Comparison of ENCODE assay signal across 30 cellular contexts in genomic region chr2:27734305-27734704, GRCh38. TPM values are rescaled to one million over a fixed set of nuclear protein-coding genes. Genes with fewer than 3 reads are reported as not detected.
DNase-seq lines count a peak whose midpoint lies in the region; ATAC-seq and TF ChIP-seq lines count a peak whose summit lies in the region.
"Had no signal": no experiment of that assay in that cellular context is flagged by ENCODE, and none has a peak within 500 bp of the region (broad histone marks: within the 10 kb centered on the region; RNA-seq: fewer than 3 reads in every experiment).

No MANE protein-coding gene starts in this region.

- H3K4me3 Mint-ChIP-seq in endodermal cell (peak overlapping the region; percentile 58), natural killer cell (peak overlapping the region; percentile 71)
- H3K4me3 Mint-ChIP-seq in CD4-positive, alpha-beta memory T cell = peak overlapping the region in 4 of 8 donors; percentile 1 to 78 (median 70)

- intact Hi-C loops in left ventricle myocardium inferior (cut with micrococcal nuclease) (no loop called here), right cardiac atrium (cut with DNase I) (loop anchor here in 1 of 4 donors (10.0 kb wide), 1 partner anchor 310 kb away; no protein-coding TSS in a partner anchor), natural killer cell (cut with micrococcal nuclease) (no loop called here)
- intact Hi-C loops in CD4-positive, alpha-beta memory T cell (cut with micrococcal nuclease) = no loop called here

- H3K27ac Mint-ChIP-seq in endodermal cell (no peak overlapping the region), natural killer cell (no peak overlapping the region)
- H3K27ac Mint-ChIP-seq in CD4-positive, alpha-beta memory T cell = no peak overlapping the region
- H3K27ac Mint-ChIP-seq: activated CD8-positive, alpha-beta T cell treated with anti-CD3 and anti-CD28 coated beads, Interleukin-2, amount 10 ng/mL, durations not matched to agents 7 days and 5 days; effector memory CD8-positive, alpha-beta T cell; T-helper 17 cell had no signal

- POLR2A ChIA-PET in CD4-positive, alpha-beta memory T cell (lab: Charles Lee; ENCODE audit: partially characterized antibody) = no interaction called here

- WGBS in right cardiac atrium = 89% methylated on average over 1 of the region's 1 CpG
- 100% methylated on average over 1 of the region's 1 CpG; no CpG with 5 or more reads in 1 of the 2 experiments for WGBS in endodermal cell (ENCODE audit: insufficient coverage in 1 of 2, insufficient read length in 1 of 2), 2 experiments

- DNase-seq in left ventricle myocardium inferior (no peak), right cardiac atrium (no peak), endodermal cell (no peak), natural killer cell (no peak), NCI-H2171 treated with DMSO at 0.1 percent for 48 hours (lab: John Stamatoyannopoulos, UW) (no peak)
- no peak for DNase-seq in stimulated activated naive CD4-positive, alpha-beta T cell (lab: John Stamatoyannopoulos, UW)
- no peak for DNase-seq in CD4-positive, alpha-beta memory T cell
- DNase-seq: ACHN; activated CD8-positive, alpha-beta T cell treated with anti-CD3 and anti-CD28 coated beads, Interleukin-2, amount 10 ng/mL, durations not matched to agents 7 days and 5 days; activated effector memory CD4-positive, alpha-beta T cell treated with anti-CD3 and anti-CD28 coated beads, Interleukin-2, amount 50 U/mL, for 16 hours; activated naive CD8-positive, alpha-beta T cell treated with anti-CD3 and anti-CD28 coated beads, Interleukin-2, amount 50 U/mL, for 24 hours; caudate nucleus; COR-L47; DMS53; effector memory CD8-positive, alpha-beta T cell; islet precursor cell; left ventricle myocardium superior; naive B cell; NCI-H1417 treated with DMSO at 0.1 percent for 48 hours; NCI-H2081; NCI-H226; NCI-H526 treated with DMSO at 0.1 percent for 48 hours; NK-92 treated with Interleukin-12 subunit alpha and Interleukin-12 subunit beta, amount 100 ng/mL, for 24 hours; PC-3; SK-N-SH; stimulated activated CD4-positive, alpha-beta T cell treated with anti-CD3 and anti-CD28 coated beads, Interleukin-1b, Interleukin-23, amount 100 ng/mL, for 48 hours; T-helper 17 cell had no signal

- H3K9ac ChIP-seq in endodermal cell (ENCODE audit: extremely low read depth, low read length, poor library complexity, severe bottlenecking) = no peak overlapping the region
- H3K9ac ChIP-seq: parathyroid adenoma, SK-N-SH had no signal

- H3K4me1 ChIP-seq in left ventricle myocardium inferior (peaks cover 65% of the 10 kb centered on the region), right cardiac atrium (ENCODE audit: control insufficient read depth, insufficient read depth, low read length) (peaks cover 11% of the 10 kb centered on the region), endodermal cell (ENCODE audit: control insufficient read depth, insufficient read depth, low read length) (no peaks in the 10 kb centered on the region)
- H3K4me1 ChIP-seq in CD4-positive, alpha-beta memory T cell (ENCODE audit: insufficient read depth, low read length) = peaks cover 6% of the 10 kb centered on the region

- peaks cover 11% of the 10 kb centered on the region for H3K4me1 Mint-ChIP-seq in endodermal cell
- peaks cover 5 to 8% of the 10 kb centered on the region in 2 donors for H3K4me1 Mint-ChIP-seq in natural killer cell
- H3K4me1 Mint-ChIP-seq in CD4-positive, alpha-beta memory T cell = peaks cover 3 to 14% (median 9%) of the 10 kb centered on the region in 4 donors

- H3K36me3 Mint-ChIP-seq in endodermal cell (ENCODE audit: low read depth) (no peaks in the 10 kb centered on the region), natural killer cell (no peaks in the 10 kb centered on the region)
- no peaks in the 10 kb centered on the region for H3K36me3 Mint-ChIP-seq in CD4-positive, alpha-beta memory T cell

- H3K9me3 Mint-ChIP-seq in endodermal cell = peaks cover 3% of the 10 kb centered on the region
- H3K9me3 Mint-ChIP-seq in natural killer cell = no peaks in the 10 kb centered on the region
- no peaks in the 10 kb centered on the region for H3K9me3 Mint-ChIP-seq in CD4-positive, alpha-beta memory T cell
- H3K9me3 Mint-ChIP-seq: activated naive CD8-positive, alpha-beta T cell treated with anti-CD3 and anti-CD28 coated beads, Interleukin-2, amount 50 U/mL, for 24 hours; effector memory CD8-positive, alpha-beta T cell had no signal

- H3K27me3 Mint-ChIP-seq in endodermal cell (ENCODE audit: insufficient read depth) (peaks cover 3% of the 10 kb centered on the region), natural killer cell (ENCODE audit: low read depth in 2 of 2) (peaks cover 0 to 7% of the 10 kb centered on the region in 2 donors)
- no peaks in the 10 kb centered on the region for H3K27me3 Mint-ChIP-seq in CD4-positive, alpha-beta memory T cell
- H3K27me3 Mint-ChIP-seq: stimulated activated naive CD8-positive, alpha-beta T cell treated with anti-CD3 and anti-CD28 coated beads, Interleukin-15, Interleukin-2, amounts not matched to agents 100 ng/mL and 50 ng/mL, for 24 hours had no signal

- H3K9me3 ChIP-seq in left ventricle myocardium inferior (replicated peaks) (no peaks in the 10 kb centered on the region), right cardiac atrium (ENCODE audit: control insufficient read depth, low read length) (no peaks in the 10 kb centered on the region), endodermal cell (ENCODE audit: control insufficient read depth, low read length) (no peaks in the 10 kb centered on the region)
- no peaks in the 10 kb centered on the region for H3K9me3 ChIP-seq in CD4-positive, alpha-beta memory T cell (ENCODE audit: control insufficient read depth in 1 of 2, low read length in 2 of 2)
- H3K9me3 ChIP-seq: SK-N-SH had no signal

- H3K27me3 ChIP-seq in left ventricle myocardium inferior (ENCODE audit: low read depth) (no peaks in the 10 kb centered on the region), right cardiac atrium (ENCODE audit: control insufficient read depth, insufficient read depth) (no peaks in the 10 kb centered on the region), endodermal cell (ENCODE audit: control insufficient read depth, insufficient read depth, low read length, poor library complexity, severe bottlenecking) (no peaks in the 10 kb centered on the region)
- no peaks in the 10 kb centered on the region for H3K27me3 ChIP-seq in CD4-positive, alpha-beta memory T cell (ENCODE audit: insufficient read depth, low read length)

- no peak for TF ChIP-seq CTCF in left ventricle myocardium inferior (IDR thresholded peaks at IDR 0.05; ENCODE audit: borderline replicate concordance)
- TF ChIP-seq CTCF in endodermal cell (conservative IDR thresholded peaks at IDR 0.05) = no peak
- no peak for TF ChIP-seq CTCF in natural killer cell (IDR thresholded peaks at IDR 0.05)

- CTCF ChIA-PET in CD4-positive, alpha-beta memory T cell (lab: Charles Lee; ENCODE audit: partially characterized antibody) = no interaction called here

- H3K27ac ChIP-seq in left ventricle myocardium inferior (replicated peaks) (peak overlapping the region; percentile 89), right cardiac atrium (ENCODE audit: low read length) (no peak overlapping the region), endodermal cell (ENCODE audit: low read depth, low read length) (no peak overlapping the region)
- no peak overlapping the region for H3K27ac ChIP-seq in CD4-positive, alpha-beta memory T cell (ENCODE audit: low read depth, low read length)

- H3K4me3 ChIP-seq in left ventricle myocardium inferior = no peak overlapping the region
- no peak overlapping the region for H3K4me3 ChIP-seq in right cardiac atrium (ENCODE audit: low read length)
- no peak overlapping the region for H3K4me3 ChIP-seq in endodermal cell (ENCODE audit: low read length)
- H3K4me3 ChIP-seq in CD4-positive, alpha-beta memory T cell (ENCODE audit: low read length in 2 of 2) = no peak overlapping the region

- no peaks in the 10 kb centered on the region for H3K36me3 ChIP-seq in left ventricle myocardium inferior
- H3K36me3 ChIP-seq in endodermal cell (ENCODE audit: control insufficient read depth, insufficient read depth, low read length) = no peaks in the 10 kb centered on the region
- H3K36me3 ChIP-seq in CD4-positive, alpha-beta memory T cell (ENCODE audit: insufficient read depth, low read length) = no peaks in the 10 kb centered on the region

- no peak for ATAC-seq in right cardiac atrium
- ATAC-seq in natural killer cell = no peak
- ATAC-seq: activated CD8-positive, alpha-beta T cell treated with anti-CD3 and anti-CD28 coated beads, Interleukin-2, amount 10 ng/mL, durations not matched to agents 7 days and 5 days; activated naive CD8-positive, alpha-beta T cell treated with anti-CD3 and anti-CD28 coated beads, Interleukin-2, amount 50 U/mL, for 24 hours; effector memory CD8-positive, alpha-beta T cell; PC-3; Right ventricle myocardium inferior; T-helper 17 cell had no signal

RNA-seq across cellular contexts. Expression of gene MRPL33, which starts 37.2 kb away (rescaled TPM):
- total RNA-seq in left ventricle myocardium inferior = 390 TPM
- total RNA-seq in right cardiac atrium = 100 to 1,000 TPM; 242 to 308 (median 274) TPM
- polyA plus RNA-seq in right cardiac atrium = 596 TPM
- 10 to 100 TPM; 69.5 to 80.6 TPM for total RNA-seq in endodermal cell
- polyA plus RNA-seq in endodermal cell (2013, experiment 1 of 2) = 111 TPM
- polyA plus RNA-seq in endodermal cell (2013, experiment 2 of 2) = 118 TPM
- total RNA-seq in natural killer cell = 10 to 100 TPM; 21.5 to 28.5 (median 27.3) TPM
- total RNA-seq in CD4-positive, alpha-beta memory T cell = 10 to 100 TPM; 36.2 to 43.4 TPM
- 100 to 1,000 TPM; 240 to 246 TPM for polyA plus RNA-seq in CD4-positive, alpha-beta memory T cell
